In genomic region chr4:128866281-128866680, GRCh38 we compare ENCODE assay signal across 18 cellular contexts. TPM values are rescaled to one million over a fixed set of nuclear protein-coding genes. Genes with fewer than 3 reads are reported as not detected.
A peak's percentile ranks its signal among the peaks of the same experiment; 100 is the strongest.
DNase-seq lines count a peak whose midpoint lies in the region; ATAC-seq, FAIRE-seq and TF ChIP-seq lines count a peak whose summit lies in the region.
"Had no signal": no experiment of that assay in that cellular context is flagged by ENCODE, and none has a peak within 500 bp of the region (broad histone marks: within the 10 kb centered on the region; RNA-seq: fewer than 3 reads in every experiment).

No MANE protein-coding gene starts in this region.

- TF ChIP-seq CTCF in GM23338 (conservative IDR thresholded peaks at IDR 0.05; ENCODE audit: low read depth in 2 of 2) (no peak), neutrophil (IDR thresholded peaks at IDR 0.05) (no peak)

- peak overlapping the region; percentile 51 for H3K27ac ChIP-seq in GM23338 (ENCODE audit: low read depth)
- H3K27ac ChIP-seq in neutrophil = peak overlapping the region; percentile 22
- H3K27ac ChIP-seq: HL-60, PC-9 had no signal

- H3K4me3 Mint-ChIP-seq in activated T-cell treated with anti-CD3 and anti-CD28 coated beads, Interleukin-2, amount 50 U/mL, for 24 hours = no peak overlapping the region
- no peak overlapping the region for H3K4me3 Mint-ChIP-seq in activated T-cell treated with anti-CD3 and anti-CD28 coated beads, Interleukin-2, amount 50 U/mL, for 4 hours
- no peak overlapping the region for H3K4me3 Mint-ChIP-seq in GM23338
- no peak overlapping the region for H3K4me3 Mint-ChIP-seq in activated naive CD8-positive, alpha-beta T cell treated with anti-CD3 and anti-CD28 coated beads, Interleukin-2, amount 50 U/mL, for 24 hours
- H3K4me3 Mint-ChIP-seq: CD8-positive, alpha-beta memory T cell had no signal

- H3K4me3 ChIP-seq in GM23338 = no peak overlapping the region
- H3K4me3 ChIP-seq in neutrophil (ENCODE audit: low read depth in 1 of 2, low read length in 1 of 2) = no peak overlapping the region
- H3K4me3 ChIP-seq: GM12878, PC-9 had no signal

- FAIRE-seq in GM19239 (lab: Jason Lieb, UNC) = no peak
- FAIRE-seq: GM12878, HTR-8/SVneo had no signal

- peaks cover 45% of the 10 kb centered on the region for H3K4me1 Mint-ChIP-seq in activated T-cell treated with anti-CD3 and anti-CD28 coated beads, Interleukin-2, amount 50 U/mL, for 24 hours (ENCODE audit: low read depth)
- peaks cover 29% of the 10 kb centered on the region for H3K4me1 Mint-ChIP-seq in activated T-cell treated with anti-CD3 and anti-CD28 coated beads, Interleukin-2, amount 50 U/mL, for 4 hours (ENCODE audit: low read depth)
- peaks cover 75% of the 10 kb centered on the region for H3K4me1 Mint-ChIP-seq in GM23338
- H3K4me1 Mint-ChIP-seq in activated naive CD8-positive, alpha-beta T cell treated with anti-CD3 and anti-CD28 coated beads, Interleukin-2, amount 50 U/mL, for 24 hours = peaks cover 25% of the 10 kb centered on the region

- peaks cover 94% of the 10 kb centered on the region for H3K36me3 ChIP-seq in GM23338 (ENCODE audit: insufficient read depth)
- H3K36me3 ChIP-seq in neutrophil = peaks cover 39% of the 10 kb centered on the region

- H3K4me1 ChIP-seq in GM23338 (ENCODE audit: insufficient read depth) (peaks cover 21% of the 10 kb centered on the region), neutrophil (ENCODE audit: control insufficient read depth in 1 of 2, insufficient read depth in 1 of 2, low read depth in 1 of 2, low read length in 1 of 2) (peaks cover 23 to 25% of the 10 kb centered on the region in 2 experiments)

- DNase-seq in activated T-cell treated with anti-CD3 and anti-CD28 coated beads, Interleukin-2, amount 50 U/mL, for 24 hours = no peak
- DNase-seq in activated T-cell treated with anti-CD3 and anti-CD28 coated beads, Interleukin-2, amount 50 U/mL, for 4 hours = no peak
- DNase-seq in GM23338 (ENCODE audit: low spot score) (no peak), GM19239 (ENCODE audit: insufficient read length, low spot score) (no peak), NCI-H146 (lab: John Stamatoyannopoulos, UW) (no peak)
- DNase-seq in activated naive CD8-positive, alpha-beta T cell treated with anti-CD3 and anti-CD28 coated beads, Interleukin-2, amount 50 U/mL, for 24 hours = no peak
- DNase-seq: CD8-positive, alpha-beta memory T cell; GDM1; GOT3; NCI-H1417 treated with DMSO at 0.1 percent for 48 hours; NCI-H2029; NCI-H2171; PC-9 had no signal

- H3K9me3 ChIP-seq in neutrophil = no peaks in the 10 kb centered on the region

- no peaks in the 10 kb centered on the region for H3K9me3 Mint-ChIP-seq in activated T-cell treated with anti-CD3 and anti-CD28 coated beads, Interleukin-2, amount 50 U/mL, for 24 hours
- no peaks in the 10 kb centered on the region for H3K9me3 Mint-ChIP-seq in activated T-cell treated with anti-CD3 and anti-CD28 coated beads, Interleukin-2, amount 50 U/mL, for 4 hours
- H3K9me3 Mint-ChIP-seq in GM23338 = 0 out of 3 replicates have a peak, but pooled peaks cover 2% of the 10 kb centered on the region
- H3K9me3 Mint-ChIP-seq in activated naive CD8-positive, alpha-beta T cell treated with anti-CD3 and anti-CD28 coated beads, Interleukin-2, amount 50 U/mL, for 24 hours = no peaks in the 10 kb centered on the region
- H3K9me3 Mint-ChIP-seq: CD8-positive, alpha-beta memory T cell had no signal

- no peak for ATAC-seq in activated T-cell treated with anti-CD3 and anti-CD28 coated beads, Interleukin-2, amount 50 U/mL, for 4 hours
- ATAC-seq in GM23338 = no peak
- no peak for ATAC-seq in activated naive CD8-positive, alpha-beta T cell treated with anti-CD3 and anti-CD28 coated beads, Interleukin-2, amount 50 U/mL, for 24 hours
- no peak for ATAC-seq in GM21367 (IDR thresholded peaks at IDR 0.05; ENCODE audit: unreplicated experiment)
- ATAC-seq: GM12878 had no signal

- H4K20me1 ChIP-seq in GM23338 (replicated peaks; ENCODE audit: insufficient read depth) = peaks cover 77% of the 10 kb centered on the region

- no peak overlapping the region for H3K4me2 ChIP-seq in GM23338
- H3K4me2 ChIP-seq: PC-9 had no signal

- H3F3A ChIP-seq in GM23338 (replicated peaks; ENCODE audit: low read depth) = peaks cover 74% of the 10 kb centered on the region

- H3K79me2 ChIP-seq in GM23338 (replicated peaks; ENCODE audit: insufficient read depth) = peaks cover 81% of the 10 kb centered on the region

- peaks cover 99% of the 10 kb centered on the region for H3K36me3 Mint-ChIP-seq in activated T-cell treated with anti-CD3 and anti-CD28 coated beads, Interleukin-2, amount 50 U/mL, for 24 hours (ENCODE audit: low read depth)
- H3K36me3 Mint-ChIP-seq in activated T-cell treated with anti-CD3 and anti-CD28 coated beads, Interleukin-2, amount 50 U/mL, for 4 hours (ENCODE audit: insufficient read depth) = peaks cover 45% of the 10 kb centered on the region
- H3K36me3 Mint-ChIP-seq in GM23338 (ENCODE audit: low read depth) = peaks cover 98% of the 10 kb centered on the region
- H3K36me3 Mint-ChIP-seq in activated naive CD8-positive, alpha-beta T cell treated with anti-CD3 and anti-CD28 coated beads, Interleukin-2, amount 50 U/mL, for 24 hours (ENCODE audit: low read depth) = peaks cover 50% of the 10 kb centered on the region

- no peak overlapping the region for H2AFZ ChIP-seq in GM23338
- H2AFZ ChIP-seq: PC-9 had no signal

- H3K27me3 ChIP-seq in GM23338 (ENCODE audit: insufficient read depth) = no peaks in the 10 kb centered on the region
- H3K27me3 ChIP-seq in neutrophil = no peaks in the 10 kb centered on the region

- H3K9me2 ChIP-seq in GM23338 (ENCODE audit: insufficient read depth) = no peaks in the 10 kb centered on the region

- no peaks in the 10 kb centered on the region for H3K27me3 Mint-ChIP-seq in activated T-cell treated with anti-CD3 and anti-CD28 coated beads, Interleukin-2, amount 50 U/mL, for 24 hours
- H3K27me3 Mint-ChIP-seq in activated T-cell treated with anti-CD3 and anti-CD28 coated beads, Interleukin-2, amount 50 U/mL, for 4 hours (ENCODE audit: low read depth) = no peaks in the 10 kb centered on the region
- peaks cover 36% of the 10 kb centered on the region for H3K27me3 Mint-ChIP-seq in GM23338 (ENCODE audit: insufficient read depth, low read depth, poor library complexity)
- H3K27me3 Mint-ChIP-seq in activated naive CD8-positive, alpha-beta T cell treated with anti-CD3 and anti-CD28 coated beads, Interleukin-2, amount 50 U/mL, for 24 hours = no peaks in the 10 kb centered on the region
- H3K27me3 Mint-ChIP-seq: CD8-positive, alpha-beta memory T cell had no signal

- H3K27ac Mint-ChIP-seq in activated T-cell treated with anti-CD3 and anti-CD28 coated beads, Interleukin-2, amount 50 U/mL, for 24 hours = peak overlapping the region; percentile 48
- peak overlapping the region; percentile 73 for H3K27ac Mint-ChIP-seq in GM23338
- peak overlapping the region; percentile 8 for H3K27ac Mint-ChIP-seq in activated naive CD8-positive, alpha-beta T cell treated with anti-CD3 and anti-CD28 coated beads, Interleukin-2, amount 50 U/mL, for 24 hours

TF ChIP-seq in GM23338, 12 proteins besides CTCF, POLR2A, EP300 and RAD21 (continues in another document):
- TF ChIP-seq ZNF114 (CRISPR knock-in tag; IDR thresholded peaks at IDR 0.05) (no peak), STAT1 (IDR thresholded peaks at IDR 0.05; ENCODE audit: unreplicated experiment) (no peak), CREB1 (CRISPR knock-in tag; IDR thresholded peaks at IDR 0.05; ENCODE audit: low read depth) (no peak), EZH2 (IDR thresholded peaks at IDR 0.05; ENCODE audit: low read depth, unreplicated experiment) (no peak), REST (IDR thresholded peaks at IDR 0.05; ENCODE audit: unreplicated experiment) (no peak), JUNB (IDR thresholded peaks at IDR 0.05; ENCODE audit: unreplicated experiment) (no peak), ETS1 (IDR thresholded peaks at IDR 0.05) (no peak), EZH2phosphoT487 (IDR thresholded peaks at IDR 0.05; ENCODE audit: unreplicated experiment) (no peak), NANOG (IDR thresholded peaks at IDR 0.05; ENCODE audit: borderline replicate concordance) (no peak)

RNA-seq across cellular contexts. Expression of gene JADE1, which starts 56.8 kb away (rescaled TPM):
- 10 to 100 TPM; 30.0 to 40.5 (median 39.1) TPM for total RNA-seq in activated T-cell treated with anti-CD3 and anti-CD28 coated beads, Interleukin-2, amount 50 U/mL, for 4 hours
- total RNA-seq in GM23338 (2014; rRNA removed; shearing (Covaris generic)) = 156 and 158 TPM in 2 replicates
- polyA plus RNA-seq in GM23338 (2016; fragmentation: Nextera tagmentation; extraction: Ambion mirVana) = 75.5 and 84.2 TPM in 2 replicates

Comparison
In these comparisons a context has a peak if more than half of its experiments do, and no peak if none do; other contexts are left out.
1. H3K27ac Mint-ChIP-seq: peak in every context shown above with its lines; median percentile 73 in GM23338; 48 in activated T-cell treated with anti-CD3 and anti-CD28 coated beads, Interleukin-2, amount 50 U/mL, for 24 hours; 8 in activated naive CD8-positive, alpha-beta T cell treated with anti-CD3 and anti-CD28 coated beads, Interleukin-2, amount 50 U/mL, for 24 hours.